19 cellular contexts compared by ENCODE assay signal in the genomic region with DNA sequence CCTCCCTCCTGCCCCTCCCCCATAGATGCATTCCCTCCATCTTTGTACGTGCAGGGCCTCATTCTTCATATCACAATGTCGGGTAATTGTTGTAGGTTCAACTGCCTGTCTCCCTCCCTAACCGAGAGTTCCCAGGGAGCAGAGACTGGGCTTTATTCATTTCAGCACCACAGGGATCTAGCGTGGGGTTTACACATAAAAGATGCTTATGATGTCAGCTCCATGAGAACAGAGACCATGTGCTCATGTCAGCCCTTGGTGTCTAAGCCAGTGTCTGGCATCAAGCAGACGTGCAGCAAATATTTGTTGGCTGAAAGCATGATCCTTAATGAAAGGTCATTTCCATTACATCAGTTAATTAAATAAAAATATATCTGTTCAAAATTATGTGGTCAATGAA.
"Had no signal": no experiment of that assay in that cellular context is flagged by ENCODE, and none has a peak within 500 bp of the region (broad histone marks: within the 10 kb centered on the region; RNA-seq: fewer than 3 reads in every experiment).

No MANE protein-coding gene starts in this region.

- H3K27ac Mint-ChIP-seq: activated naive CD8-positive, alpha-beta T cell treated with anti-CD3 and anti-CD28 coated beads, Interleukin-2, amount 10 ng/mL, durations not matched to agents 7 days and 5 days; stimulated activated memory B cell treated with anti-CD40 and anti-IgM and Interleukin-4, amounts not matched to agents 10 μg/mL and 1 μg/mL and 100 μg/mL, for 72 hours had no signal

- ATAC-seq: left cardiac atrium; naive thymus-derived CD4-positive, alpha-beta T cell; pancreas; stimulated activated memory B cell treated with anti-CD40 and anti-IgM and Interleukin-4, amounts not matched to agents 10 μg/mL and 1 μg/mL and 100 μg/mL, for 72 hours had no signal

- H3K27me3 ChIP-seq: esophagus muscularis mucosa, neutrophil, pancreas, spleen had no signal

- H3K36me3 Mint-ChIP-seq: activated naive CD8-positive, alpha-beta T cell treated with anti-CD3 and anti-CD28 coated beads, Interleukin-2, amount 10 ng/mL, durations not matched to agents 7 days and 5 days; stimulated activated memory B cell treated with anti-CD40 and anti-IgM and Interleukin-4, amounts not matched to agents 10 μg/mL and 1 μg/mL and 100 μg/mL, for 72 hours had no signal

- H3K27ac ChIP-seq: esophagus muscularis mucosa, neutrophil, pancreas, spleen, WERI-Rb-1 had no signal

- H3K4me3 ChIP-seq: esophagus muscularis mucosa, pancreas, spleen had no signal

- H3K27me3 Mint-ChIP-seq: activated naive CD8-positive, alpha-beta T cell treated with anti-CD3 and anti-CD28 coated beads, Interleukin-2, amount 10 ng/mL, durations not matched to agents 7 days and 5 days; naive thymus-derived CD4-positive, alpha-beta T cell; stimulated activated memory B cell treated with anti-CD40 and anti-IgM and Interleukin-4, amounts not matched to agents 10 μg/mL and 1 μg/mL and 100 μg/mL, for 72 hours had no signal

- H3K4me1 ChIP-seq: pancreas had no signal

- H3K9me3 ChIP-seq: esophagus muscularis mucosa, neutrophil, pancreas, spleen had no signal

- FAIRE-seq: islet of Langerhans, pancreas had no signal

- H3K4me3 Mint-ChIP-seq: activated naive CD8-positive, alpha-beta T cell treated with anti-CD3 and anti-CD28 coated beads, Interleukin-2, amount 10 ng/mL, durations not matched to agents 7 days and 5 days; stimulated activated memory B cell treated with anti-CD40 and anti-IgM and Interleukin-4, amounts not matched to agents 10 μg/mL and 1 μg/mL and 100 μg/mL, for 72 hours had no signal

- DNase-seq: activated CD4-positive, alpha-beta T cell treated with anti-CD3 and anti-CD28 coated beads for 1 hour; activated gamma-delta T cell; activated naive CD8-positive, alpha-beta T cell treated with anti-CD3 and anti-CD28 coated beads, Interleukin-2, amount 10 ng/mL, durations not matched to agents 7 days and 5 days; cortex of kidney; effector CD4-positive, alpha-beta T cell; glutamatergic neuron; hippocampal formation; left cardiac atrium; mesendoderm; naive thymus-derived CD4-positive, alpha-beta T cell; pancreas; spleen; stimulated activated CD4-positive, alpha-beta T cell treated with anti-CD3 and anti-CD28 coated beads, Interleukin-4, amount 100 ng/mL, for 4 hours; T-helper 2 cell; WERI-Rb-1 had no signal

- H3K36me3 ChIP-seq: esophagus muscularis mucosa, neutrophil, pancreas, spleen, WERI-Rb-1 had no signal
